Comparison of ENCODE assay signal across 1 cellular context in the genomic region with DNA sequence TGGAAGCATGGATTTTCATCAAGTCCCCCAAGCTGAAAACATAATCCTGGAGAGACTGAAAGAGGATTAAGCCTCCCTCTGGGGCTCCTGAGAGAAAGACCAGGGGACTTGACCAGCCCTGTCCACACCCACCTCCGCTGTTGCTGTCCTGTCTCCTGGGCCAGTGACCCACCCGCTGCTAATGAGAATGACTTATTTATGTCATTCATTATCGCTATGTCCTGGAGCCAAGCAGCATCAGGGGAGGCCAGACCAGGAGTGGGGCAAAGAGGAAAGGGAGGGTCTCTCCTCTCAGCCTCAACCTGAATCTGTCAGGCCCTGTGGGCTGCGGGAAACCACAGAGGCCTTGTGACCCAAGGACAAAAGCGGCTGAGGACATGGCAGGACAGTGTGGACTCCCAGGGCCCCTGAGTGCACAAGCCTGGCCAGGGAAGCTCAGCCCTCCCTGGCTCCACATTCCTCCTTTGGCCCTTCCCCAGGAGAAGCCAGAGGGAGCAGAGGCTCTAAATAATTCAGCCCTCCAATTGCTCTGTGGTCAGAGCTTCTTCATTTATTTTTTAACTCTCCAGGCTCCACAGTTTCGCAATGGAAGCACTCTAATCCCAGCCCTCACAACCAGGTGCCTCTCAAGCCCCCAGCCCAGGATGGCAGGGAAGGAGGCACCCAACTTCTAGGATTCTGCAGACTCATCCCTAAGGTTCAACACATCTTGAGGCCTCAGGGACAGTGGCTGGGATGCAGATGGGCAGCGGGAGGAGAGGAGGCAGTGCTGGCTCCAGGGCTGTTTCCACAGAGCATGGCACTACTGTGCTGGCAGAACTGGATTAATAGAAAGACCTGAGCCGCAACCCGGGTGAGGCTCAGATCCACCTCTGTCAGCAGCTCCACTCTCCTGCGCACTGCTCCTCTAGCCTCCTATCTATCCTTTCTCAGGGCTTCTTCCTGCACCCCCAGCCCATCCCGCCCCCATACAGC.
TF ChIP-seq lines count a peak whose summit lies in the region.

No MANE protein-coding gene starts in this region.

TF ChIP-seq in HepG2, 621 proteins besides CTCF, POLR2A, EP300 and RAD21 (continued from another document and continues in another):
- TF ChIP-seq, protein P1, sequence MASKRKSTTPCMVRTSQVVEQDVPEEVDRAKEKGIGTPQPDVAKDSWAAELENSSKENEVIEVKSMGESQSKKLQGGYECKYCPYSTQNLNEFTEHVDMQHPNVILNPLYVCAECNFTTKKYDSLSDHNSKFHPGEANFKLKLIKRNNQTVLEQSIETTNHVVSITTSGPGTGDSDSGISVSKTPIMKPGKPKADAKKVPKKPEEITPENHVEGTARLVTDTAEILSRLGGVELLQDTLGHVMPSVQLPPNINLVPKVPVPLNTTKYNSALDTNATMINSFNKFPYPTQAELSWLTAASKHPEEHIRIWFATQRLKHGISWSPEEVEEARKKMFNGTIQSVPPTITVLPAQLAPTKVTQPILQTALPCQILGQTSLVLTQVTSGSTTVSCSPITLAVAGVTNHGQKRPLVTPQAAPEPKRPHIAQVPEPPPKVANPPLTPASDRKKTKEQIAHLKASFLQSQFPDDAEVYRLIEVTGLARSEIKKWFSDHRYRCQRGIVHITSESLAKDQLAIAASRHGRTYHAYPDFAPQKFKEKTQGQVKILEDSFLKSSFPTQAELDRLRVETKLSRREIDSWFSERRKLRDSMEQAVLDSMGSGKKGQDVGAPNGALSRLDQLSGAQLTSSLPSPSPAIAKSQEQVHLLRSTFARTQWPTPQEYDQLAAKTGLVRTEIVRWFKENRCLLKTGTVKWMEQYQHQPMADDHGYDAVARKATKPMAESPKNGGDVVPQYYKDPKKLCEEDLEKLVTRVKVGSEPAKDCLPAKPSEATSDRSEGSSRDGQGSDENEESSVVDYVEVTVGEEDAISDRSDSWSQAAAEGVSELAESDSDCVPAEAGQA (IDR thresholded peaks at IDR 0.05; ENCODE audit: low read depth), result no peak
- TF ChIP-seq, protein P1 (CRISPR knock-in tag; IDR thresholded peaks at IDR 0.05; ENCODE audit: borderline replicate concordance), result no peak
- TF ChIP-seq ZNF180 (CRISPR knock-in tag; IDR thresholded peaks at IDR 0.05; ENCODE audit: borderline replicate concordance, low read depth), result no peak
- no peak for TF ChIP-seq REXO4 (CRISPR knock-in tag; IDR thresholded peaks at IDR 0.05; ENCODE audit: borderline replicate concordance)
- TF ChIP-seq ZSCAN20 (CRISPR knock-in tag; IDR thresholded peaks at IDR 0.05; ENCODE audit: borderline replicate concordance), result peak; percentile 32; the same call in 1 of the 2 replicates
- no peak for TF ChIP-seq NAIF1 (CRISPR knock-in tag; IDR thresholded peaks at IDR 0.05; ENCODE audit: borderline replicate concordance)
- TF ChIP-seq ZNF292 (CRISPR knock-in tag; IDR thresholded peaks at IDR 0.05; ENCODE audit: borderline replicate concordance, low read depth), result no peak
- TF ChIP-seq ZFY (CRISPR knock-in tag; IDR thresholded peaks at IDR 0.05), result peak; percentile 86
- no peak for TF ChIP-seq ZIK1 (CRISPR knock-in tag; IDR thresholded peaks at IDR 0.05; ENCODE audit: borderline replicate concordance, low read depth)
- no peak for TF ChIP-seq ZNF724P (CRISPR knock-in tag; IDR thresholded peaks at IDR 0.05; ENCODE audit: borderline replicate concordance)
- TF ChIP-seq KMT2B (CRISPR knock-in tag; IDR thresholded peaks at IDR 0.05), result no peak
- TF ChIP-seq SNAPC2 (CRISPR knock-in tag; IDR thresholded peaks at IDR 0.05), result peak; percentile 1; the same call in 1 of the 2 replicates
- TF ChIP-seq ZSCAN25 (CRISPR knock-in tag; IDR thresholded peaks at IDR 0.05), result no peak
- TF ChIP-seq, protein P2, sequence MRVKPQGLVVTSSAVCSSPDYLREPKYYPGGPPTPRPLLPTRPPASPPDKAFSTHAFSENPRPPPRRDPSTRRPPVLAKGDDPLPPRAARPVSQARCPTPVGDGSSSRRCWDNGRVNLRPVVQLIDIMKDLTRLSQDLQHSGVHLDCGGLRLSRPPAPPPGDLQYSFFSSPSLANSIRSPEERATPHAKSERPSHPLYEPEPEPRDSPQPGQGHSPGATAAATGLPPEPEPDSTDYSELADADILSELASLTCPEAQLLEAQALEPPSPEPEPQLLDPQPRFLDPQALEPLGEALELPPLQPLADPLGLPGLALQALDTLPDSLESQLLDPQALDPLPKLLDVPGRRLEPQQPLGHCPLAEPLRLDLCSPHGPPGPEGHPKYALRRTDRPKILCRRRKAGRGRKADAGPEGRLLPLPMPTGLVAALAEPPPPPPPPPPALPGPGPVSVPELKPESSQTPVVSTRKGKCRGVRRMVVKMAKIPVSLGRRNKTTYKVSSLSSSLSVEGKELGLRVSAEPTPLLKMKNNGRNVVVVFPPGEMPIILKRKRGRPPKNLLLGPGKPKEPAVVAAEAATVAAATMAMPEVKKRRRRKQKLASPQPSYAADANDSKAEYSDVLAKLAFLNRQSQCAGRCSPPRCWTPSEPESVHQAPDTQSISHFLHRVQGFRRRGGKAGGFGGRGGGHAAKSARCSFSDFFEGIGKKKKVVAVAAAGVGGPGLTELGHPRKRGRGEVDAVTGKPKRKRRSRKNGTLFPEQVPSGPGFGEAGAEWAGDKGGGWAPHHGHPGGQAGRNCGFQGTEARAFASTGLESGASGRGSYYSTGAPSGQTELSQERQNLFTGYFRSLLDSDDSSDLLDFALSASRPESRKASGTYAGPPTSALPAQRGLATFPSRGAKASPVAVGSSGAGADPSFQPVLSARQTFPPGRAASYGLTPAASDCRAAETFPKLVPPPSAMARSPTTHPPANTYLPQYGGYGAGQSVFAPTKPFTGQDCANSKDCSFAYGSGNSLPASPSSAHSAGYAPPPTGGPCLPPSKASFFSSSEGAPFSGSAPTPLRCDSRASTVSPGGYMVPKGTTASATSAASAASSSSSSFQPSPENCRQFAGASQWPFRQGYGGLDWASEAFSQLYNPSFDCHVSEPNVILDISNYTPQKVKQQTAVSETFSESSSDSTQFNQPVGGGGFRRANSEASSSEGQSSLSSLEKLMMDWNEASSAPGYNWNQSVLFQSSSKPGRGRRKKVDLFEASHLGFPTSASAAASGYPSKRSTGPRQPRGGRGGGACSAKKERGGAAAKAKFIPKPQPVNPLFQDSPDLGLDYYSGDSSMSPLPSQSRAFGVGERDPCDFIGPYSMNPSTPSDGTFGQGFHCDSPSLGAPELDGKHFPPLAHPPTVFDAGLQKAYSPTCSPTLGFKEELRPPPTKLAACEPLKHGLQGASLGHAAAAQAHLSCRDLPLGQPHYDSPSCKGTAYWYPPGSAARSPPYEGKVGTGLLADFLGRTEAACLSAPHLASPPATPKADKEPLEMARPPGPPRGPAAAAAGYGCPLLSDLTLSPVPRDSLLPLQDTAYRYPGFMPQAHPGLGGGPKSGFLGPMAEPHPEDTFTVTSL (CRISPR knock-in tag; IDR thresholded peaks at IDR 0.05; ENCODE audit: borderline replicate concordance), result no peak
- no peak for TF ChIP-seq ZNF33A (CRISPR knock-in tag; IDR thresholded peaks at IDR 0.05; ENCODE audit: borderline replicate concordance)
- TF ChIP-seq GLI4 (CRISPR knock-in tag; IDR thresholded peaks at IDR 0.05; ENCODE audit: borderline replicate concordance), result no peak; the same call in 1 of the 2 replicates
- TF ChIP-seq, protein P3, sequence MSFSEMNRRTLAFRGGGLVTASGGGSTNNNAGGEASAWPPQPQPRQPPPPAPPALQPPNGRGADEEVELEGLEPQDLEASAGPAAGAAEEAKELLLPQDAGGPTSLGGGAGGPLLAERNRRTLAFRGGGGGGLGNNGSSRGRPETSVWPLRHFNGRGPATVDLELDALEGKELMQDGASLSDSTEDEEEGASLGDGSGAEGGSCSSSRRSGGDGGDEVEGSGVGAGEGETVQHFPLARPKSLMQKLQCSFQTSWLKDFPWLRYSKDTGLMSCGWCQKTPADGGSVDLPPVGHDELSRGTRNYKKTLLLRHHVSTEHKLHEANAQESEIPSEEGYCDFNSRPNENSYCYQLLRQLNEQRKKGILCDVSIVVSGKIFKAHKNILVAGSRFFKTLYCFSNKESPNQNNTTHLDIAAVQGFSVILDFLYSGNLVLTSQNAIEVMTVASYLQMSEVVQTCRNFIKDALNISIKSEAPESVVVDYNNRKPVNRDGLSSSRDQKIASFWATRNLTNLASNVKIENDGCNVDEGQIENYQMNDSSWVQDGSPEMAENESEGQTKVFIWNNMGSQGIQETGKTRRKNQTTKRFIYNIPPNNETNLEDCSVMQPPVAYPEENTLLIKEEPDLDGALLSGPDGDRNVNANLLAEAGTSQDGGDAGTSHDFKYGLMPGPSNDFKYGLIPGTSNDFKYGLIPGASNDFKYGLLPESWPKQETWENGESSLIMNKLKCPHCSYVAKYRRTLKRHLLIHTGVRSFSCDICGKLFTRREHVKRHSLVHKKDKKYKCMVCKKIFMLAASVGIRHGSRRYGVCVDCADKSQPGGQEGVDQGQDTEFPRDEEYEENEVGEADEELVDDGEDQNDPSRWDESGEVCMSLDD (CRISPR knock-in tag; IDR thresholded peaks at IDR 0.05; ENCODE audit: borderline replicate concordance), result no peak
- TF ChIP-seq, protein P4, sequence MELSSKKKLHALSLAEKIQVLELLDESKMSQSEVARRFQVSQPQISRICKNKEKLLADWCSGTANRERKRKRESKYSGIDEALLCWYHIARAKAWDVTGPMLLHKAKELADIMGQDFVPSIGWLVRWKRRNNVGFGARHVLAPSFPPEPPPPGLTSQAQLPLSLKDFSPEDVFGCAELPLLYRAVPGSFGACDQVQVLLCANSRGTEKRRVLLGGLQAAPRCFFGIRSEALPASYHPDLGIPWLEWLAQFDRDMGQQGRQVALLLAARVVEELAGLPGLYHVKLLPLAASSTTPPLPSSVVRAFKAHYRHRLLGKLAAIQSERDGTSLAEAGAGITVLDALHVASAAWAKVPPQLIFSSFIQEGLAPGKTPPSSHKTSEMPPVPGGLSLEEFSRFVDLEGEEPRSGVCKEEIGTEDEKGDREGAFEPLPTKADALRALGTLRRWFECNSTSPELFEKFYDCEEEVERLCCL (CRISPR knock-in tag; IDR thresholded peaks at IDR 0.05; ENCODE audit: borderline replicate concordance), result no peak
- TF ChIP-seq, protein P5, sequence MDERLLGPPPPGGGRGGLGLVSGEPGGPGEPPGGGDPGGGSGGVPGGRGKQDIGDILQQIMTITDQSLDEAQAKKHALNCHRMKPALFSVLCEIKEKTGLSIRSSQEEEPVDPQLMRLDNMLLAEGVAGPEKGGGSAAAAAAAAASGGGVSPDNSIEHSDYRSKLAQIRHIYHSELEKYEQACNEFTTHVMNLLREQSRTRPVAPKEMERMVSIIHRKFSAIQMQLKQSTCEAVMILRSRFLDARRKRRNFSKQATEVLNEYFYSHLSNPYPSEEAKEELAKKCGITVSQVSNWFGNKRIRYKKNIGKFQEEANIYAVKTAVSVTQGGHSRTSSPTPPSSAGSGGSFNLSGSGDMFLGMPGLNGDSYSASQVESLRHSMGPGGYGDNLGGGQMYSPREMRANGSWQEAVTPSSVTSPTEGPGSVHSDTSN (CRISPR knock-in tag; IDR thresholded peaks at IDR 0.05), result no peak
- TF ChIP-seq, protein P6, sequence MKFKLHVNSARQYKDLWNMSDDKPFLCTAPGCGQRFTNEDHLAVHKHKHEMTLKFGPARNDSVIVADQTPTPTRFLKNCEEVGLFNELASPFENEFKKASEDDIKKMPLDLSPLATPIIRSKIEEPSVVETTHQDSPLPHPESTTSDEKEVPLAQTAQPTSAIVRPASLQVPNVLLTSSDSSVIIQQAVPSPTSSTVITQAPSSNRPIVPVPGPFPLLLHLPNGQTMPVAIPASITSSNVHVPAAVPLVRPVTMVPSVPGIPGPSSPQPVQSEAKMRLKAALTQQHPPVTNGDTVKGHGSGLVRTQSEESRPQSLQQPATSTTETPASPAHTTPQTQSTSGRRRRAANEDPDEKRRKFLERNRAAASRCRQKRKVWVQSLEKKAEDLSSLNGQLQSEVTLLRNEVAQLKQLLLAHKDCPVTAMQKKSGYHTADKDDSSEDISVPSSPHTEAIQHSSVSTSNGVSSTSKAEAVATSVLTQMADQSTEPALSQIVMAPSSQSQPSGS (CRISPR knock-in tag; IDR thresholded peaks at IDR 0.05), result no peak
- TF ChIP-seq POLR2AphosphoS5 (IDR thresholded peaks at IDR 0.05; ENCODE audit: low read depth, low read length), result no peak
- TF ChIP-seq ZNF563 (CRISPR knock-in tag; IDR thresholded peaks at IDR 0.05), result no peak
- no peak for TF ChIP-seq PLRG1 (conservative IDR thresholded peaks at IDR 0.05)
- TF ChIP-seq KLF16 (CRISPR knock-in tag; IDR thresholded peaks at IDR 0.05), result no peak
- TF ChIP-seq GABPB1 (CRISPR knock-in tag; IDR thresholded peaks at IDR 0.05), result no peak
- TF ChIP-seq ZBTB42 (CRISPR knock-in tag; IDR thresholded peaks at IDR 0.05), result 0 out of 2 replicates have a peak, but pooled peaks have one; percentile 57
- no peak for TF ChIP-seq MYNN (CRISPR knock-in tag; IDR thresholded peaks at IDR 0.05; ENCODE audit: low read depth)
- no peak for TF ChIP-seq ZNF282 (IDR thresholded peaks at IDR 0.05; ENCODE audit: partially characterized antibody)
- TF ChIP-seq NFKB2 (CRISPR knock-in tag; IDR thresholded peaks at IDR 0.05; ENCODE audit: borderline replicate concordance), result 0 out of 2 replicates have a peak, but pooled peaks have one; percentile 30
- TF ChIP-seq SP4 (CRISPR knock-in tag; IDR thresholded peaks at IDR 0.05), result peak; percentile 57; the same call in 1 of the 2 replicates
- no peak for TF ChIP-seq MEF2D (CRISPR knock-in tag; IDR thresholded peaks at IDR 0.05)
- TF ChIP-seq ZSCAN22 (CRISPR knock-in tag; IDR thresholded peaks at IDR 0.05), result no peak
- peak; percentile 56 for TF ChIP-seq CEBPB (IDR thresholded peaks at IDR 0.05; ENCODE audit: borderline replicate concordance, low read depth, low read length)
- no peak for TF ChIP-seq AGO1 (IDR thresholded peaks at IDR 0.05; ENCODE audit: low read depth, low read length, poor library complexity, severe bottlenecking)
- peak; percentile 64 for TF ChIP-seq CEBPG (CRISPR knock-in tag; IDR thresholded peaks at IDR 0.05)
- TF ChIP-seq HDAC2 (CRISPR knock-in tag; IDR thresholded peaks at IDR 0.05), result no peak
- TF ChIP-seq MZF1 (CRISPR knock-in tag; IDR thresholded peaks at IDR 0.05; ENCODE audit: borderline replicate concordance), result no peak; the same call in 1 of the 2 replicates
